ENCODE assay signal across 9 cellular contexts in genomic region chr4:69831646-69832325, GRCh38. TPM values are rescaled to one million over a fixed set of nuclear protein-coding genes. Genes with fewer than 3 reads are reported as not detected.
DNase-seq lines count a peak whose midpoint lies in the region; ATAC-seq and TF ChIP-seq lines count a peak whose summit lies in the region.
"Had no signal": no experiment of that assay in that cellular context is flagged by ENCODE, and none has a peak within 500 bp of the region (broad histone marks: within the 10 kb centered on the region; RNA-seq: fewer than 3 reads in every experiment).

No MANE protein-coding gene starts in this region.

- no peak for DNase-seq in WTC11 (ENCODE audit: low spot score)
- DNase-seq in iPS-NIHi11 (ENCODE audit: low spot score) = no peak
- DNase-seq in NCI-H1092 treated with DMSO at 0.1 percent for 48 hours (lab: John Stamatoyannopoulos, UW) = no peak
- no peak for DNase-seq in DMS79 (lab: John Stamatoyannopoulos, UW)
- DNase-seq: DND-41 had no signal

- H3K27ac ChIP-seq in 22Rv1 (peak overlapping the region; percentile 66), muscle layer of duodenum (ENCODE audit: low read length) (peak overlapping the region; percentile 78)

- H3K4me3 ChIP-seq in muscle layer of duodenum (ENCODE audit: low read depth in 1 of 2, low read length in 2 of 2) = peak overlapping the region in 1 of 2 donors; percentile 39

- TF ChIP-seq CTCF in 22Rv1 (IDR thresholded peaks at IDR 0.05) (no peak), WTC11 (IDR thresholded peaks at IDR 0.05) (no peak)

- CTCF ChIA-PET in WTC11 (lab: Charles Lee) = interaction anchor here (0.6 to 2.1 kb wide), 5 partner anchors 8 to 352 kb away, joined by 3 to 8 read pairs (median 4); no protein-coding TSS in a partner anchor

- peaks cover 25% of the 10 kb centered on the region for H3K4me1 Mint-ChIP-seq in WTC11

- H3K4me3 Mint-ChIP-seq in WTC11 = no peak overlapping the region

- no peaks in the 10 kb centered on the region for H3K4me1 ChIP-seq in muscle layer of duodenum (ENCODE audit: control insufficient read depth in 1 of 2, insufficient read depth in 2 of 2, low read length in 2 of 2)

- ATAC-seq in GM19023 (IDR thresholded peaks at IDR 0.05; ENCODE audit: unreplicated experiment) (peak; percentile 78), HG03097 (IDR thresholded peaks at IDR 0.05; ENCODE audit: low FRiP score, unreplicated experiment) (peak; percentile 97), WTC11 (peak; percentile 63)

- POLR2A ChIA-PET in WTC11 (lab: Charles Lee) = interaction anchor here (0.6 kb wide), 1 partner anchor 716 kb away, joined by 4 read pairs; no protein-coding TSS in a partner anchor

- H3K27ac Mint-ChIP-seq in WTC11 = no peak overlapping the region

- peaks cover 19% of the 10 kb centered on the region for H3K9me3 Mint-ChIP-seq in WTC11

- no peaks in the 10 kb centered on the region for H3K36me3 ChIP-seq in muscle layer of duodenum (ENCODE audit: control insufficient read depth in 1 of 2, insufficient read depth in 2 of 2, low read length in 2 of 2)

- no peaks in the 10 kb centered on the region for H3K27me3 ChIP-seq in muscle layer of duodenum (ENCODE audit: low read depth, low read length)

- no peaks in the 10 kb centered on the region; the same call in 1 of the 2 replicates for H3K36me3 Mint-ChIP-seq in WTC11

- no peaks in the 10 kb centered on the region for H3K9me3 ChIP-seq in muscle layer of duodenum (ENCODE audit: control insufficient read depth in 1 of 2, low read length in 2 of 2)

- H3K27me3 Mint-ChIP-seq in WTC11 (ENCODE audit: low read depth) = no peaks in the 10 kb centered on the region; the same call in 1 of the 2 replicates

TF ChIP-seq in WTC11, 78 proteins besides CTCF, POLR2A, EP300 and RAD21:
- TF ChIP-seq ATF6 (CRISPR knock-in tag; IDR thresholded peaks at IDR 0.05) (no peak), KAT7 (CRISPR knock-in tag; IDR thresholded peaks at IDR 0.05; ENCODE audit: borderline replicate concordance) (no peak), EMX1 (CRISPR knock-in tag; IDR thresholded peaks at IDR 0.05) (no peak), AR (CRISPR knock-in tag; IDR thresholded peaks at IDR 0.05) (no peak)

RNA-seq across cellular contexts. Expression of gene SULT1E1, which starts 28.2 kb away (rescaled TPM):
- not detected in 3 replicates for total RNA-seq in WTC11 (2021)
